Comparison of ENCODE assay signal across 11 cellular contexts in genomic region chr2:96977631-96978195, GRCh38. TPM values are rescaled to one million over a fixed set of nuclear protein-coding genes. Genes with fewer than 3 reads are reported as not detected.
DNase-seq lines count a peak whose midpoint lies in the region; ATAC-seq and TF ChIP-seq lines count a peak whose summit lies in the region.
"Had no signal": no experiment of that assay in that cellular context is flagged by ENCODE, and none has a peak within 500 bp of the region (broad histone marks: within the 10 kb centered on the region; RNA-seq: fewer than 3 reads in every experiment).

No MANE protein-coding gene starts in this region.

- H3K4me2 ChIP-seq in PC-9: no peak overlapping the region
- no peak overlapping the region for H3K4me2 ChIP-seq in Karpas-422 (ENCODE audit: low read depth, low read length, poor library complexity, severe bottlenecking)

- no peak overlapping the region for H3K9ac ChIP-seq in HUES6 (ENCODE audit: low read length)
- no peak overlapping the region for H3K9ac ChIP-seq in Karpas-422 (ENCODE audit: low read length)

- H3K9me3 Mint-ChIP-seq in brain: no peaks in the 10 kb centered on the region
- H3K9me3 Mint-ChIP-seq in mesothelial cell of epicardium: no peaks in the 10 kb centered on the region
- H3K9me3 Mint-ChIP-seq: IgD-negative memory B cell, natural killer cell had no signal

- no peak overlapping the region for H2AFZ ChIP-seq in PC-9
- no peak overlapping the region for H2AFZ ChIP-seq in Karpas-422 (ENCODE audit: low read length)

- TF ChIP-seq CTCF in brain (conservative IDR thresholded peaks at IDR 0.05) (no peak), mesothelial cell of epicardium (IDR thresholded peaks at IDR 0.05; ENCODE audit: unreplicated experiment) (no peak), lower leg skin (IDR thresholded peaks at IDR 0.05) (no peak), PC-9 (conservative IDR thresholded peaks at IDR 0.05) (no peak)

- no peaks in the 10 kb centered on the region for H3K36me3 Mint-ChIP-seq in brain
- H3K36me3 Mint-ChIP-seq in mesothelial cell of epicardium: no peaks in the 10 kb centered on the region
- H3K36me3 Mint-ChIP-seq: IgD-negative memory B cell, natural killer cell had no signal

- ATAC-seq in HG02840 (IDR thresholded peaks at IDR 0.05; ENCODE audit: low FRiP score, unreplicated experiment): no peak

- CTCF ChIA-PET in PC-9 (lab: Charles Lee): no interaction called here

- H3K36me3 ChIP-seq in HUES6 (ENCODE audit: control insufficient read depth, insufficient read depth, low read length) (no peaks in the 10 kb centered on the region), PC-9 (ENCODE audit: low read depth) (no peaks in the 10 kb centered on the region), Karpas-422 (ENCODE audit: insufficient read depth, low read length) (no peaks in the 10 kb centered on the region)

- peaks cover 3% of the 10 kb centered on the region for H3K4me1 ChIP-seq in HUES6 (ENCODE audit: control insufficient read depth, insufficient read depth, low read length)
- H3K4me1 ChIP-seq in PC-9 (replicated peaks; ENCODE audit: insufficient read depth): no peaks in the 10 kb centered on the region
- no peaks in the 10 kb centered on the region for H3K4me1 ChIP-seq in Karpas-422 (ENCODE audit: low read length)

- H3K27me3 Mint-ChIP-seq in brain (no peaks in the 10 kb centered on the region), mesothelial cell of epicardium (ENCODE audit: low read depth) (no peaks in the 10 kb centered on the region)
- H3K27me3 Mint-ChIP-seq: IgD-negative memory B cell had no signal

- no peaks in the 10 kb centered on the region for H3K27me3 ChIP-seq in HUES6 (ENCODE audit: control insufficient read depth, insufficient read depth, low read length)
- peaks cover 43% of the 10 kb centered on the region for H3K27me3 ChIP-seq in PC-9 (ENCODE audit: insufficient read depth, low read depth)
- H3K27me3 ChIP-seq in Karpas-422 (ENCODE audit: low read length): no peaks in the 10 kb centered on the region

- H3K27ac ChIP-seq in HUES6 (ENCODE audit: low read depth, low read length) (no peak overlapping the region), PC-9 (no peak overlapping the region), Karpas-422 (ENCODE audit: low read length) (no peak overlapping the region)

- no peaks in the 10 kb centered on the region for H3K79me2 ChIP-seq in PC-9 (ENCODE audit: low read depth)
- H3K79me2 ChIP-seq in Karpas-422 (ENCODE audit: low read length): no peaks in the 10 kb centered on the region

- no peaks in the 10 kb centered on the region; the same call in 1 of the 2 replicates for H3F3A ChIP-seq in PC-9 (ENCODE audit: insufficient read depth, low read depth)

- no peaks in the 10 kb centered on the region for H3K9me2 ChIP-seq in PC-9 (ENCODE audit: insufficient read depth)
- no peaks in the 10 kb centered on the region for H3K9me2 ChIP-seq in Karpas-422 (replicated peaks; ENCODE audit: insufficient read depth, low read length)

- H3K9me3 ChIP-seq in HUES6 (ENCODE audit: control insufficient read depth, insufficient read depth, low read depth, low read length) (no peaks in the 10 kb centered on the region), PC-9 (ENCODE audit: insufficient read depth, low read depth) (no peaks in the 10 kb centered on the region), Karpas-422 (ENCODE audit: low read length) (no peaks in the 10 kb centered on the region)

- H3K4me3 ChIP-seq in HUES6 (ENCODE audit: low read depth, low read length) (peak overlapping the region; percentile 35; the same call in 1 of the 2 replicates), lower leg skin (ENCODE audit: low read depth, poor library complexity, severe bottlenecking) (no peak overlapping the region), PC-9 (no peak overlapping the region), Karpas-422 (ENCODE audit: low read length) (no peak overlapping the region)

- H3K4me1 Mint-ChIP-seq in brain: peaks cover 11% of the 10 kb centered on the region
- H3K4me1 Mint-ChIP-seq in mesothelial cell of epicardium: peaks cover 11% of the 10 kb centered on the region
- H3K4me1 Mint-ChIP-seq: natural killer cell had no signal

- H4K20me1 ChIP-seq in PC-9 (ENCODE audit: insufficient read depth): no peaks in the 10 kb centered on the region
- H4K20me1 ChIP-seq in Karpas-422 (ENCODE audit: insufficient read depth, low read depth, low read length): no peaks in the 10 kb centered on the region

- DNase-seq in AG08396 (ENCODE audit: low spot score) (peak; percentile 45), mesothelial cell of epicardium (ENCODE audit: low spot score in 2 of 2, unreplicated experiment in 2 of 2) (no peak), lower leg skin (ENCODE audit: low spot score in 2 of 2) (no peak), PC-9 (no peak), Karpas-422 (no peak)
- DNase-seq: activated gamma-delta T cell, natural killer cell had no signal

- no peak for TF ChIP-seq POLR2A in lower leg skin (IDR thresholded peaks at IDR 0.05)

- POLR2A ChIA-PET in PC-9 (lab: Charles Lee; ENCODE audit: unreplicated experiment): no interaction called here

- peak overlapping the region in 3 of 5 experiments; percentile 12 to 32 (median 23) for H3K4me3 Mint-ChIP-seq in brain
- peak overlapping the region; percentile 36 for H3K4me3 Mint-ChIP-seq in mesothelial cell of epicardium
- H3K4me3 Mint-ChIP-seq: natural killer cell had no signal

- WGBS in lower leg skin, 2 donors: 6 to 9% methylated on average over 16 of the region's 16 CpGs

- no TSS peak for BruUV-seq in PC-9 (replicated peaks; lab: Mats Ljungman, UMichigan)

- H3K27ac Mint-ChIP-seq in brain (peak overlapping the region in 3 of 5 experiments; percentile 33 to 83 (median 36)), mesothelial cell of epicardium (peak overlapping the region; percentile 88)
- H3K27ac Mint-ChIP-seq: IgD-negative memory B cell, natural killer cell had no signal

- intact Hi-C loops in lower leg skin (cut with DNase I; ENCODE audit: low total_unique reads): no loop called here
- intact Hi-C loops in PC-9 (cut with micrococcal nuclease; ENCODE audit: unreplicated experiment): no loop called here

RNA-seq across cellular contexts. Expression of gene FAM178B, which starts 8.7 kb away (rescaled TPM):
- 6.1 TPM for polyA plus RNA-seq in brain (ENCODE audit: insufficient read depth, low read depth, low replicate concordance)
- total RNA-seq in mesothelial cell of epicardium: 1.1 to 1.6 TPM (median 1.5 TPM) in 3 replicates
- total RNA-seq in lower leg skin: 1 to 10 TPM in 3 of 4 donors, not detected in 1; 1.4 to 2.8 (median 2.8) TPM
- total RNA-seq in PC-9 (2021): 1.8 and 3.5 TPM in 2 replicates
- not detected in 2 replicates for total RNA-seq in Karpas-422 (2014; rRNA removed; shearing (Covaris generic); ENCODE audit: low replicate concordance)
- polyA plus RNA-seq: IgD-negative memory B cell had no signal
